ENCODE assay signal across 18 cellular contexts in the genomic region with DNA sequence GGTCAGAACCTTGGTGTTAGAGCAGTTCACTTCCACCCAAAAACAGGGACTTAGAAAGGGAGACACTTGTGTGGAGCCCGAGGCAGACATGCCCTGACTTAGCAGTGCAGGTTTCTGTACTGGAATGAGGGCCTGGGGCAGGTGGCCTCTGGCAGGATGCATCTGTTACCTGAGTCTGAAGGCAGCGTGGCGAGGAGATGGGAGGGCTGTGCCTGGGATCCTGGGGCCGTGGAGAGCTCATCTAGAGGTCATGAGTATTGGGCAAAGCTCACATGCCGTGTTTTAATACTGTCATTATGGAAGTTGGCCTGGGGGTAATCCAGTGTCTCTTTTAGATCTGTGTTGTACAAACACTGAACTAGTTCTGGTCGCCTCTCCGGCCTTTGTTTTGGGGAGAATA. TPM values are rescaled to one million over a fixed set of nuclear protein-coding genes. Genes with fewer than 3 reads are reported as not detected.
DNase-seq lines count a peak whose midpoint lies in the region; ATAC-seq, FAIRE-seq and TF ChIP-seq lines count a peak whose summit lies in the region.
"Had no signal": no experiment of that assay in that cellular context is flagged by ENCODE, and none has a peak within 500 bp of the region (broad histone marks: within the 10 kb centered on the region; RNA-seq: fewer than 3 reads in every experiment).

No MANE protein-coding gene starts in this region.

- DNase-seq in cardiac muscle cell (ENCODE audit: low read depth in 1 of 2, low spot score in 1 of 2) (no peak), left ventricle myocardium inferior (no peak), left lobe of liver (ENCODE audit: low spot score) (no peak), type B pancreatic cell (ENCODE audit: extremely low spot score, unreplicated experiment) (no peak), urothelium cell line (ENCODE audit: low spot score) (no peak), AG08396 (ENCODE audit: low spot score) (no peak)
- DNase-seq: DMS153, EL, NCI-H1417 treated with DMSO at 0.1 percent for 48 hours, NCI-H1930, PC-9 had no signal

- no peak overlapping the region for H3K4me3 Mint-ChIP-seq in type B pancreatic cell
- H3K4me3 Mint-ChIP-seq: CD14-positive monocyte, GM23338 had no signal

- H3K27me3 ChIP-seq in cardiac muscle cell, result no peaks in the 10 kb centered on the region
- H3K27me3 ChIP-seq in left ventricle myocardium inferior (ENCODE audit: low read depth), result no peaks in the 10 kb centered on the region

- H3K4me1 ChIP-seq in cardiac muscle cell (ENCODE audit: low read depth) (peaks cover 56% of the 10 kb centered on the region), left ventricle myocardium inferior (peaks cover 65% of the 10 kb centered on the region)

- H3K27me3 Mint-ChIP-seq in type B pancreatic cell, result no peaks in the 10 kb centered on the region

- intact Hi-C loops in left ventricle myocardium inferior (cut with micrococcal nuclease), result no loop called here

- H3K27ac ChIP-seq in cardiac muscle cell (peak overlapping the region; percentile 90), left ventricle myocardium inferior (replicated peaks) (no peak overlapping the region), VCaP (peak overlapping the region; percentile 91)
- H3K27ac ChIP-seq: A549, PC-9 had no signal

- H3K4me1 Mint-ChIP-seq in type B pancreatic cell (ENCODE audit: unreplicated experiment), result peaks cover 41% of the 10 kb centered on the region

- H3K4me3 ChIP-seq in cardiac muscle cell (no peak overlapping the region), left ventricle myocardium inferior (no peak overlapping the region)
- H3K4me3 ChIP-seq: A549, GM23338, K562, PC-9 had no signal

- peaks cover 12% of the 10 kb centered on the region for H3K36me3 Mint-ChIP-seq in type B pancreatic cell

- peaks cover 4% of the 10 kb centered on the region for H3K9me3 Mint-ChIP-seq in type B pancreatic cell
- H3K9me3 Mint-ChIP-seq: GM23338 had no signal

- TF ChIP-seq CTCF in cardiac muscle cell (IDR thresholded peaks at IDR 0.05; ENCODE audit: low read depth, low read length) (no peak), left ventricle myocardium inferior (IDR thresholded peaks at IDR 0.05; ENCODE audit: borderline replicate concordance) (no peak), VCaP (conservative IDR thresholded peaks at IDR 0.05) (no peak), type B pancreatic cell (conservative IDR thresholded peaks at IDR 0.05) (no peak)

- peak; percentile 34 for ATAC-seq in left lobe of liver
- ATAC-seq in GM18873 (IDR thresholded peaks at IDR 0.05; ENCODE audit: low FRiP score, unreplicated experiment), result no peak
- ATAC-seq: A549, GM23338, K562 had no signal

- H3K36me3 ChIP-seq in cardiac muscle cell, result no peaks in the 10 kb centered on the region
- H3K36me3 ChIP-seq in left ventricle myocardium inferior, result no peaks in the 10 kb centered on the region

- H3K9me3 ChIP-seq in cardiac muscle cell (ENCODE audit: low read depth) (no peaks in the 10 kb centered on the region), left ventricle myocardium inferior (replicated peaks) (no peaks in the 10 kb centered on the region)
- H3K9me3 ChIP-seq: A549, Caco-2 had no signal

- H3K27ac Mint-ChIP-seq in type B pancreatic cell, result peak overlapping the region; percentile 41
- H3K27ac Mint-ChIP-seq: GM23338 had no signal

- no peak for FAIRE-seq in urothelium cell line (lab: Jason Lieb, UNC)
- FAIRE-seq: A549, K562 had no signal

RNA-seq across cellular contexts. Expression of gene KDM4B, which starts 21.4 kb away (rescaled TPM):
- total RNA-seq in cardiac muscle cell (58.5 and 90.6 TPM in 2 replicates), left ventricle myocardium inferior (34.1 TPM), left lobe of liver (38.1 TPM), type B pancreatic cell (ENCODE audit: low replicate concordance) (34.3 and 48.8 TPM in 2 replicates)
- polyA plus RNA-seq in cardiac muscle cell, result 74.6 and 79.5 TPM in 2 replicates
